Comparison of ENCODE assay signal across 1 cellular context in genomic region chr7:73602721-73603651, GRCh38.
A peak's percentile ranks its signal among the peaks of the same experiment; 100 is the strongest.
TF ChIP-seq lines count a peak whose summit lies in the region.

No MANE protein-coding gene starts in this region.

TF ChIP-seq in HepG2, 621 proteins besides CTCF, POLR2A, EP300 and RAD21 (continues in another document):
- peak; percentile 93 for TF ChIP-seq KDM2A (CRISPR knock-in tag; IDR thresholded peaks at IDR 0.05; ENCODE audit: borderline replicate concordance, low read depth)
- TF ChIP-seq GRHL1 (CRISPR knock-in tag; conservative IDR thresholded peaks at IDR 0.05) = no peak
- TF ChIP-seq CEBPZ (IDR thresholded peaks at IDR 0.05; ENCODE audit: low read length) = no peak
- TF ChIP-seq ZNF576 (CRISPR knock-in tag; IDR thresholded peaks at IDR 0.05) = no peak
- peak; percentile 28; the same call in 1 of the 2 replicates for TF ChIP-seq HOXA9 (CRISPR knock-in tag; IDR thresholded peaks at IDR 0.05; ENCODE audit: borderline replicate concordance)
- TF ChIP-seq CREM (IDR thresholded peaks at IDR 0.05) = no peak
- TF ChIP-seq CREM (CRISPR knock-in tag; IDR thresholded peaks at IDR 0.05) = no peak
- TF ChIP-seq MEIS1 (CRISPR knock-in tag; IDR thresholded peaks at IDR 0.05; ENCODE audit: borderline replicate concordance) = no peak
- TF ChIP-seq GPN1 (CRISPR knock-in tag; IDR thresholded peaks at IDR 0.05; ENCODE audit: borderline replicate concordance) = no peak
- peak; percentile 24 for TF ChIP-seq RBM39 (IDR thresholded peaks at IDR 0.05; ENCODE audit: low read depth, low read length, poor library complexity, severe bottlenecking)
- TF ChIP-seq ZNF619 (CRISPR knock-in tag; IDR thresholded peaks at IDR 0.05) = no peak
- no peak for TF ChIP-seq EEA1 (CRISPR knock-in tag; IDR thresholded peaks at IDR 0.05; ENCODE audit: borderline replicate concordance)
- TF ChIP-seq ATM (IDR thresholded peaks at IDR 0.05; ENCODE audit: borderline replicate concordance) = no peak
- no peak for TF ChIP-seq FOXA1 (IDR thresholded peaks at IDR 0.05)
- 0 out of 2 replicates have a peak, but pooled peaks have one; percentile 13 for TF ChIP-seq FOXA1 (CRISPR knock-in tag; IDR thresholded peaks at IDR 0.05)
- 0 out of 2 replicates have a peak, but pooled peaks have one; percentile 14 for TF ChIP-seq ZNF879 (CRISPR knock-in tag; IDR thresholded peaks at IDR 0.05)
- TF ChIP-seq SMARCE1 (IDR thresholded peaks at IDR 0.05; ENCODE audit: borderline replicate concordance) = no peak
- 0 out of 2 replicates have a peak, but pooled peaks have one; percentile 41 for TF ChIP-seq IRF9 (CRISPR knock-in tag; IDR thresholded peaks at IDR 0.05; ENCODE audit: borderline replicate concordance)
- TF ChIP-seq RELA (CRISPR knock-in tag; IDR thresholded peaks at IDR 0.05) = no peak
- TF ChIP-seq BRF2 (CRISPR knock-in tag; IDR thresholded peaks at IDR 0.05) = no peak; the same call in 1 of the 2 replicates
- TF ChIP-seq HNRNPL (IDR thresholded peaks at IDR 0.05; ENCODE audit: low read depth, low read length) = peak; percentile 91; the same call in 1 of the 2 replicates
- peak; percentile 52 for TF ChIP-seq ZNF263 (CRISPR knock-in tag; IDR thresholded peaks at IDR 0.05)
- TF ChIP-seq RBM22 (optimal IDR thresholded peaks at IDR 0.05; ENCODE audit: low read length) = peak; percentile 98
- TF ChIP-seq MBD4 (IDR thresholded peaks at IDR 0.05; ENCODE audit: borderline replicate concordance, low read length) = 0 out of 2 replicates have a peak, but pooled peaks have one; percentile 34
- TF ChIP-seq KDM5B (CRISPR knock-in tag; IDR thresholded peaks at IDR 0.05; ENCODE audit: borderline replicate concordance) = peak; percentile 55; the same call in 1 of the 2 replicates
- TF ChIP-seq TBX2 (CRISPR knock-in tag; IDR thresholded peaks at IDR 0.05; ENCODE audit: borderline replicate concordance) = peak; percentile 31; the same call in 1 of the 2 replicates
- TF ChIP-seq NR2F1 (CRISPR knock-in tag; IDR thresholded peaks at IDR 0.05) = no peak
- TF ChIP-seq CC2D1A (CRISPR knock-in tag; IDR thresholded peaks at IDR 0.05) = no peak
- TF ChIP-seq MXD3 (CRISPR knock-in tag; IDR thresholded peaks at IDR 0.05) = no peak; the same call in 1 of the 2 replicates
- TF ChIP-seq HNRNPH1 (optimal IDR thresholded peaks at IDR 0.05; ENCODE audit: low read depth, low read length) = peak; percentile 84
- TF ChIP-seq IKZF4 (CRISPR knock-in tag; IDR thresholded peaks at IDR 0.05; ENCODE audit: borderline replicate concordance, low read depth, not compliant biosample characterization) = peak; percentile 49
- no peak for TF ChIP-seq PITX1 (CRISPR knock-in tag; IDR thresholded peaks at IDR 0.05)
- peak; percentile 33; the same call in 1 of the 2 replicates for TF ChIP-seq MAX (IDR thresholded peaks at IDR 0.05)
- peak; percentile 58 for TF ChIP-seq TAF15 (IDR thresholded peaks at IDR 0.05; ENCODE audit: low read depth, low read length, poor library complexity, severe bottlenecking)
- no peak for TF ChIP-seq ZFP90 (CRISPR knock-in tag; IDR thresholded peaks at IDR 0.05; ENCODE audit: borderline replicate concordance)
- peak; percentile 85; the same call in 1 of the 2 replicates for TF ChIP-seq PRMT3 (CRISPR knock-in tag; IDR thresholded peaks at IDR 0.05; ENCODE audit: borderline replicate concordance, low read depth)
- no peak for TF ChIP-seq TFAP4 (IDR thresholded peaks at IDR 0.05; ENCODE audit: borderline replicate concordance, low read depth)
- 0 out of 2 replicates have a peak, but pooled peaks have one; percentile 28 for TF ChIP-seq ZNF782 (CRISPR knock-in tag; IDR thresholded peaks at IDR 0.05; ENCODE audit: borderline replicate concordance)
- peak; percentile 21 for TF ChIP-seq SRSF4 (IDR thresholded peaks at IDR 0.05; ENCODE audit: low read depth, low read length, poor library complexity, severe bottlenecking)
- no peak for TF ChIP-seq MATR3 (CRISPR knock-in tag; IDR thresholded peaks at IDR 0.05)
- no peak for TF ChIP-seq NPAS2 (CRISPR knock-in tag; IDR thresholded peaks at IDR 0.05; ENCODE audit: borderline replicate concordance)
- TF ChIP-seq THAP11 (CRISPR knock-in tag; IDR thresholded peaks at IDR 0.05) = peak; percentile 8; the same call in 1 of the 2 replicates
- no peak for TF ChIP-seq ZNF256 (CRISPR knock-in tag; conservative IDR thresholded peaks at IDR 0.05)
- TF ChIP-seq FOXO4 (CRISPR knock-in tag; conservative IDR thresholded peaks at IDR 0.05) = no peak
- no peak for TF ChIP-seq ZNF468 (CRISPR knock-in tag; IDR thresholded peaks at IDR 0.05)
- no peak for TF ChIP-seq GZF1 (CRISPR knock-in tag; IDR thresholded peaks at IDR 0.05)
- TF ChIP-seq ZBED4 (CRISPR knock-in tag; IDR thresholded peaks at IDR 0.05; ENCODE audit: borderline replicate concordance) = peak; percentile 11; the same call in 1 of the 2 replicates
- TF ChIP-seq SP2 (CRISPR knock-in tag; IDR thresholded peaks at IDR 0.05) = peak; percentile 50; the same call in 1 of the 2 replicates
- TF ChIP-seq GTF3A (CRISPR knock-in tag; conservative IDR thresholded peaks at IDR 0.05) = 0 out of 2 replicates have a peak, but pooled peaks have one; percentile 21
- peak; percentile 34; the same call in 1 of the 2 replicates for TF ChIP-seq UBTF (CRISPR knock-in tag; IDR thresholded peaks at IDR 0.05)
